ENCODE assay signal across 17 cellular contexts in genomic region chr18:6755107-6755506, GRCh38. TPM values are rescaled to one million over a fixed set of nuclear protein-coding genes. Genes with fewer than 3 reads are reported as not detected.
A peak's percentile ranks its signal among the peaks of the same experiment; 100 is the strongest.
DNase-seq lines count a peak whose midpoint lies in the region; ATAC-seq and TF ChIP-seq lines count a peak whose summit lies in the region.
"Had no signal": no experiment of that assay in that cellular context is flagged by ENCODE, and none has a peak within 500 bp of the region (broad histone marks: within the 10 kb centered on the region; RNA-seq: fewer than 3 reads in every experiment).

No MANE protein-coding gene starts in this region.

- DNase-seq in A172 (ENCODE audit: low spot score) (peak; percentile 25), HFF-Myc (ENCODE audit: extremely low read depth, low read depth) (peak; percentile 65), chondrocyte (ENCODE audit: low spot score) (no peak), kidney tubule cell (ENCODE audit: low spot score) (peak; percentile 14), NCI-H748 treated with DMSO at 0.1 percent for 48 hours (lab: John Stamatoyannopoulos, UW) (no peak)
- DNase-seq: H7, KBM-7, NCI-H1436, NCI-H2029, NCI-H510A treated with DMSO at 0.1 percent for 48 hours had no signal

- no peak overlapping the region for H3K4me3 ChIP-seq in HFF-Myc (replicated peaks; ENCODE audit: low read depth, low read length)
- H3K4me3 ChIP-seq: A549; BLaER1 treated with 17β-estradiol and CSF1 and Interleukin-3, amounts not matched to agents 10 nM and 100 nM; SK-N-MC had no signal

- H3K4me1 Mint-ChIP-seq in chondrocyte (ENCODE audit: low read depth), result peaks cover 65% of the 10 kb centered on the region

- no peaks in the 10 kb centered on the region for H3K36me3 Mint-ChIP-seq in chondrocyte (ENCODE audit: low read depth)

- H3K27me3 Mint-ChIP-seq in chondrocyte (ENCODE audit: low read depth), result no peaks in the 10 kb centered on the region

- ATAC-seq in HG03097 (IDR thresholded peaks at IDR 0.05; ENCODE audit: low FRiP score, unreplicated experiment) (no peak), HG03442 (IDR thresholded peaks at IDR 0.05; ENCODE audit: unreplicated experiment) (no peak), HG03342 (IDR thresholded peaks at IDR 0.05; ENCODE audit: unreplicated experiment) (no peak)
- ATAC-seq: A549, Right ventricle myocardium inferior had no signal

- no peak overlapping the region for H3K4me3 Mint-ChIP-seq in chondrocyte (ENCODE audit: unreplicated experiment)

- TF ChIP-seq CTCF in HFF-Myc (IDR thresholded peaks at IDR 0.05; ENCODE audit: low read depth, low read length, missing control alignments) (no peak), chondrocyte (IDR thresholded peaks at IDR 0.05) (no peak)

- H3K27ac Mint-ChIP-seq in chondrocyte (ENCODE audit: unreplicated experiment), result peak overlapping the region; percentile 84

- no peaks in the 10 kb centered on the region for H3K9me3 Mint-ChIP-seq in chondrocyte (ENCODE audit: low read depth)

RNA-seq across cellular contexts. Expression of gene ARHGAP28, which starts 25.6 kb away (rescaled TPM):
- total RNA-seq in A172 (2014; rRNA removed; shearing (Covaris generic)), result 20.4 and 24.3 TPM in 2 replicates
- total RNA-seq in chondrocyte, result 17.9 to 25.1 TPM (median 18.1 TPM) in 3 replicates

Comparison
In these comparisons a context has a peak if more than half of its experiments do, and no peak if none do; other contexts are left out.
1. DNase-seq: peak in A172 (single experiment), HFF-Myc (single experiment) and kidney tubule cell (single experiment); none in chondrocyte (single experiment) and NCI-H748 treated with DMSO at 0.1 percent for 48 hours (single experiment).